ENCODE assay signal across 16 cellular contexts in the genomic region with DNA sequence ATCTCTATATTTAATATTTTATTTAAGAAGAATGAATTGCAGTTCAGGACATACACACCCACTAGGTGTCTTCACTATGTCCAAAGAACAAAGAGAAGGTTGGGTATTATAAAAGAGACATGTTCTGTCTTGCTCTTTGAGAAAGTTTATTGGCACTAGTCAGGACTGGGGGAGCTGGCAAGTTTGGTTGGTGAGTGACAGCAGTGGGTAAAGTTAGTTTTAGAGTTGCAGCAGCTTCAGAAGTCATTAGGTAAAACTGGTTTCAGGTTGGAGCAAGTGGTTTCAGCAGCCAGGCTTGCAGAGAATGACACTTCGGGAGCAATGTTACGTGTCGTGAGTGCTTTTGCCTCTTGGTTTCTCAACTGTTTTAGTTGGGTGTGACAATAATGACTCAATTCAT.
DNase-seq lines count a peak whose midpoint lies in the region; ATAC-seq and TF ChIP-seq lines count a peak whose summit lies in the region.
"Had no signal": no experiment of that assay in that cellular context is flagged by ENCODE, and none has a peak within 500 bp of the region (broad histone marks: within the 10 kb centered on the region; RNA-seq: fewer than 3 reads in every experiment).

No MANE protein-coding gene starts in this region.

- TF ChIP-seq EP300 in esophagus muscularis mucosa (IDR thresholded peaks at IDR 0.05), result no peak

- no peak overlapping the region for H2AFZ ChIP-seq in mammary epithelial cell (ENCODE audit: low read depth, low read length)

- CTCF ChIA-PET in mammary epithelial cell (lab: Charles Lee; ENCODE audit: low non-redundant PET), result no interaction called here

- no peak overlapping the region for H3K9ac ChIP-seq in mammary epithelial cell (ENCODE audit: insufficient read depth, low read length)
- H3K9ac ChIP-seq: BLaER1 treated with 17β-estradiol and CSF1 and Interleukin-3, amounts not matched to agents 10 nM and 100 nM had no signal

- peaks cover under 1% of the 10 kb centered on the region for H3K4me1 Mint-ChIP-seq in type B pancreatic cell (ENCODE audit: unreplicated experiment)
- H3K4me1 Mint-ChIP-seq in activated naive CD8-positive, alpha-beta T cell treated with anti-CD3 and anti-CD28 coated beads, Interleukin-2, amount 50 U/mL, for 24 hours, result no peaks in the 10 kb centered on the region
- H3K4me1 Mint-ChIP-seq: CD4-positive, CD25-positive, alpha-beta regulatory T cell; H9; IgD-negative memory B cell had no signal

- peaks cover 6% of the 10 kb centered on the region for H3K36me3 Mint-ChIP-seq in type B pancreatic cell
- no peaks in the 10 kb centered on the region for H3K36me3 Mint-ChIP-seq in activated naive CD8-positive, alpha-beta T cell treated with anti-CD3 and anti-CD28 coated beads, Interleukin-2, amount 50 U/mL, for 24 hours (ENCODE audit: low read depth)
- H3K36me3 Mint-ChIP-seq: CD4-positive, CD25-positive, alpha-beta regulatory T cell; IgD-negative memory B cell had no signal

- intact Hi-C loops in mammary epithelial cell (cut with micrococcal nuclease) (no loop called here), esophagus muscularis mucosa (cut with DNase I) (no loop called here)

- H3K27ac Mint-ChIP-seq in type B pancreatic cell, result peak overlapping the region; percentile 16
- no peak overlapping the region for H3K27ac Mint-ChIP-seq in activated naive CD8-positive, alpha-beta T cell treated with anti-CD3 and anti-CD28 coated beads, Interleukin-2, amount 50 U/mL, for 24 hours
- H3K27ac Mint-ChIP-seq: CD4-positive, CD25-positive, alpha-beta regulatory T cell; H9; IgD-negative memory B cell had no signal

- in situ Hi-C loops in mammary epithelial cell (cut with MboI; ENCODE audit: low sequenced_read_pairs in 2 of 2), result no loop called here

- no peak overlapping the region for H3K4me2 ChIP-seq in mammary epithelial cell (ENCODE audit: insufficient read depth, low read depth, low read length)
- H3K4me2 ChIP-seq: BLaER1 treated with 17β-estradiol and CSF1 and Interleukin-3, amounts not matched to agents 10 nM and 100 nM had no signal

- H3K9me3 ChIP-seq in mammary epithelial cell (replicated peaks; ENCODE audit: insufficient read depth, low read length) (no peaks in the 10 kb centered on the region), esophagus muscularis mucosa (no peaks in the 10 kb centered on the region)

- H3K27me3 ChIP-seq in mammary epithelial cell (ENCODE audit: insufficient read depth, low read length), result no peaks in the 10 kb centered on the region
- no peaks in the 10 kb centered on the region for H3K27me3 ChIP-seq in esophagus muscularis mucosa

- WGBS in mammary epithelial cell (ENCODE audit: low coverage, missing lambda C conversion rate), result 96% methylated on average over 3 of the region's 3 CpGs
- WGBS in esophagus muscularis mucosa, result 98% methylated on average over 3 of the region's 3 CpGs

- no peak overlapping the region for H3K27ac ChIP-seq in mammary epithelial cell (ENCODE audit: insufficient read depth, low read depth, low read length)
- no peak overlapping the region for H3K27ac ChIP-seq in esophagus muscularis mucosa (replicated peaks in 1 of 4)
- H3K27ac ChIP-seq: BLaER1 treated with 17β-estradiol and CSF1 and Interleukin-3, amounts not matched to agents 10 nM and 100 nM had no signal

- H3K4me3 ChIP-seq in mammary epithelial cell (replicated peaks in 1 of 3; ENCODE audit: insufficient read depth in 1 of 3, low read depth in 2 of 3, low read length in 3 of 3) (no peak overlapping the region), esophagus muscularis mucosa (no peak overlapping the region)
- H3K4me3 ChIP-seq: BLaER1 treated with 17β-estradiol and CSF1 and Interleukin-3, amounts not matched to agents 10 nM and 100 nM; GM12878 had no signal

- H3K36me3 ChIP-seq in mammary epithelial cell (ENCODE audit: insufficient read depth, low read length) (no peaks in the 10 kb centered on the region), esophagus muscularis mucosa (no peaks in the 10 kb centered on the region)
- H3K36me3 ChIP-seq: BLaER1 treated with 17β-estradiol and CSF1 and Interleukin-3, amounts not matched to agents 10 nM and 100 nM had no signal

- no peak for TF ChIP-seq POLR2A in esophagus muscularis mucosa (IDR thresholded peaks at IDR 0.05; ENCODE audit: low read depth)

- TF ChIP-seq CTCF in mammary epithelial cell (conservative IDR thresholded peaks at IDR 0.05 in 1 of 2, IDR thresholded peaks at IDR 0.05 in 1 of 2; ENCODE audit: extremely low read depth in 1 of 2, insufficient read depth in 1 of 2, low read depth in 1 of 2, low read length in 2 of 2) (peak in 1 of 2 donors; percentile 6), esophagus muscularis mucosa (IDR thresholded peaks at IDR 0.05) (no peak), type B pancreatic cell (conservative IDR thresholded peaks at IDR 0.05) (no peak)

- dilution Hi-C loops in mammary epithelial cell (cut with HindIII; ENCODE audit: low sequenced_read_pairs), result no loop called here

- no peaks in the 10 kb centered on the region for H3K27me3 Mint-ChIP-seq in type B pancreatic cell
- H3K27me3 Mint-ChIP-seq in activated naive CD8-positive, alpha-beta T cell treated with anti-CD3 and anti-CD28 coated beads, Interleukin-2, amount 50 U/mL, for 24 hours, result peaks cover 6% of the 10 kb centered on the region

- ATAC-seq in SK-N-SH treated with all-trans-retinoic acid at 6 μM for 48 hours, result no peak
- no peak for ATAC-seq in activated naive CD8-positive, alpha-beta T cell treated with anti-CD3 and anti-CD28 coated beads, Interleukin-2, amount 50 U/mL, for 24 hours
- ATAC-seq: GM12878 had no signal

- no peaks in the 10 kb centered on the region for H3K4me1 ChIP-seq in mammary epithelial cell (ENCODE audit: insufficient read depth, low read length)
- H3K4me1 ChIP-seq in esophagus muscularis mucosa, result no peaks in the 10 kb centered on the region

- H3K79me2 ChIP-seq in mammary epithelial cell (ENCODE audit: insufficient read depth, low read length), result no peaks in the 10 kb centered on the region

- no peaks in the 10 kb centered on the region for H4K20me1 ChIP-seq in mammary epithelial cell (ENCODE audit: insufficient read depth, low read length)
- H4K20me1 ChIP-seq: BLaER1 treated with 17β-estradiol and CSF1 and Interleukin-3, amounts not matched to agents 10 nM and 100 nM had no signal

- DNase-seq in HPDE6-E6E7 (ENCODE audit: extremely low spot score) (peak; percentile 31), mammary epithelial cell (peak; percentile 53), esophagus muscularis mucosa (ENCODE audit: extremely low spot score) (peak; percentile 81), type B pancreatic cell (ENCODE audit: extremely low spot score, unreplicated experiment) (no peak), COR-L47 (lab: John Stamatoyannopoulos, UW) (no peak)
- no peak for DNase-seq in activated naive CD8-positive, alpha-beta T cell treated with anti-CD3 and anti-CD28 coated beads, Interleukin-2, amount 50 U/mL, for 24 hours
- DNase-seq: ACHN; Calu3; CD4-positive, CD25-positive, alpha-beta regulatory T cell; DMS 273 treated with DMSO at 0.1 percent for 48 hours; GOT3; H9 had no signal

- H3K4me3 Mint-ChIP-seq in type B pancreatic cell, result no peak overlapping the region
- no peak overlapping the region for H3K4me3 Mint-ChIP-seq in activated naive CD8-positive, alpha-beta T cell treated with anti-CD3 and anti-CD28 coated beads, Interleukin-2, amount 50 U/mL, for 24 hours
- H3K4me3 Mint-ChIP-seq: CD4-positive, CD25-positive, alpha-beta regulatory T cell; H9; IgD-negative memory B cell had no signal

- BruUV-seq in mammary epithelial cell (replicated peaks; lab: Mats Ljungman, UMichigan), result no TSS peak

- peaks cover 8% of the 10 kb centered on the region for H3K9me3 Mint-ChIP-seq in type B pancreatic cell
- no peaks in the 10 kb centered on the region for H3K9me3 Mint-ChIP-seq in activated naive CD8-positive, alpha-beta T cell treated with anti-CD3 and anti-CD28 coated beads, Interleukin-2, amount 50 U/mL, for 24 hours

TF ChIP-seq in SK-N-SH treated with all-trans-retinoic acid at 6 μM for 48 hours, 23 proteins besides CTCF, POLR2A, EP300 and RAD21:
- TF ChIP-seq OSR1 (CRISPR knock-in tag; IDR thresholded peaks at IDR 0.05) (no peak), ESRRG (CRISPR knock-in tag; IDR thresholded peaks at IDR 0.05) (no peak), TSHZ2 (CRISPR knock-in tag; IDR thresholded peaks at IDR 0.05) (no peak), ZNF565 (CRISPR knock-in tag; conservative IDR thresholded peaks at IDR 0.05; ENCODE audit: low read depth) (no peak), CREB5 (CRISPR knock-in tag; IDR thresholded peaks at IDR 0.05; ENCODE audit: low read depth) (no peak), ZNF8 (CRISPR knock-in tag; IDR thresholded peaks at IDR 0.05) (no peak), ZC3H10 (CRISPR knock-in tag; IDR thresholded peaks at IDR 0.05) (no peak)

Comparison
In these comparisons a context has a peak if more than half of its experiments do, and no peak if none do; other contexts are left out.
1. DNase-seq: peak in HPDE6-E6E7 (single experiment), mammary epithelial cell (single experiment) and esophagus muscularis mucosa (single experiment); none in type B pancreatic cell (single experiment), activated naive CD8-positive, alpha-beta T cell treated with anti-CD3 and anti-CD28 coated beads, Interleukin-2, amount 50 U/mL, for 24 hours (single experiment) and COR-L47 (single experiment).